21 cellular contexts compared by ENCODE assay signal in the genomic region with DNA sequence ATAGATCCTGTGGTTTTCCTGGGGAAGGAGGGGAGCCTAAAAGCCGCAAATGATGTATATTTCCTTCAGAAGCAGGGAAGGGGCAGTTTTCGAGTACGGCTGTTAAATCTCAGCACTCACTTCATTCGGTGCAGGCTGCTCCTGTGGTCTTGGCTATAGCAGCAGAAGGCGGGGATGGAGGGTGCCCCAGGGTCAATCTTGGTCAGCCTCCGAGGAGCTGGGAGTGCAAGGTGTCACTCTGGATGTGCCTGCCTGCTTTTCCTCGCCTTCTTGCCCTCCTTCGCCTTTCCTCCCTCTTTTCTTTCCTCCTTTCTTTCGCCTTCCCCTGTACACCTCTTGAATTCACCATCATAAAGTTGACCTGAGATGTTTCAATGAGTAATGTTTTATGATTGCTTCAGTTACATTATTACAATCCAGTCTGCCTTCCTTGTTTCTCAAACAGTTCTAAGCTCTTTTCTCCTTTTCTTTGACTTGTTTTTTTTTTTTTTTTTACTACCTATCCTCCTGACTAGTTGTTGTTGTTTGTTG.
"Had no signal": no experiment of that assay in that cellular context is flagged by ENCODE, and none has a peak within 500 bp of the region (broad histone marks: within the 10 kb centered on the region; RNA-seq: fewer than 3 reads in every experiment).

No MANE protein-coding gene starts in this region.

- H3K4me3 Mint-ChIP-seq: activated CD8-positive, alpha-beta memory T cell treated with anti-CD3 and anti-CD28 coated beads, Interleukin-2, amount 10 ng/mL, durations not matched to agents 7 days and 5 days; activated CD8-positive, alpha-beta T cell treated with anti-CD3 and anti-CD28 coated beads for 36 hours; activated naive CD4-positive, alpha-beta T cell treated with anti-CD3 and anti-CD28 coated beads, Interleukin-2, amount 10 ng/mL, durations not matched to agents 7 days and 5 days; immature natural killer cell; nephron progenitor cell had no signal

- H3K4me3 ChIP-seq: cardiac muscle cell, left lung, lung, sigmoid colon, spleen, thyroid gland had no signal

- H3K27ac ChIP-seq: cardiac muscle cell, left lung, parathyroid adenoma, spleen, thyroid gland had no signal

- H3K27ac Mint-ChIP-seq: activated CD8-positive, alpha-beta memory T cell treated with anti-CD3 and anti-CD28 coated beads, Interleukin-2, amount 10 ng/mL, durations not matched to agents 7 days and 5 days; activated CD8-positive, alpha-beta T cell treated with anti-CD3 and anti-CD28 coated beads for 36 hours; activated naive CD4-positive, alpha-beta T cell treated with anti-CD3 and anti-CD28 coated beads, Interleukin-2, amount 10 ng/mL, durations not matched to agents 7 days and 5 days; nephron progenitor cell had no signal

- H3K4me1 ChIP-seq: left lung, parathyroid adenoma, sigmoid colon, spleen, thyroid gland had no signal

- H3K27me3 ChIP-seq: cardiac muscle cell, sigmoid colon, thyroid gland had no signal

- H3K9ac ChIP-seq: parathyroid adenoma had no signal

- DNase-seq: activated CD4-positive, alpha-beta T cell treated with anti-CD3 and anti-CD28 coated beads for 48 hours; activated CD8-positive, alpha-beta memory T cell treated with anti-CD3 and anti-CD28 coated beads, Interleukin-2, amount 10 ng/mL, durations not matched to agents 7 days and 5 days; activated CD8-positive, alpha-beta T cell treated with anti-CD3 and anti-CD28 coated beads for 36 hours; activated effector memory CD4-positive, alpha-beta T cell treated with anti-CD3 and anti-CD28 coated beads, Interleukin-2, amount 50 U/mL, for 16 hours; activated naive CD4-positive, alpha-beta T cell treated with anti-CD3 and anti-CD28 coated beads, Interleukin-2, amount 10 ng/mL, durations not matched to agents 7 days and 5 days; activated T-cell treated with anti-CD3 and anti-CD28 coated beads for 4 hours; dermis blood vessel endothelial cell; effector memory CD4-positive, alpha-beta T cell; foreskin melanocyte; immature natural killer cell; left lung; nephron progenitor cell; sigmoid colon; spleen; stimulated activated CD4-positive, alpha-beta T cell treated with anti-CD3 and anti-CD28 coated beads, Interleukin-4, amount 100 ng/mL, for 1 hour; stimulated activated naive CD4-positive, alpha-beta T cell treated with Interleukin-2 at 50 U/mL for 16 hours; T-helper 2 cell; thyroid gland had no signal

- H3K36me3 ChIP-seq: cardiac muscle cell, left lung, sigmoid colon, thyroid gland had no signal

- H3K9me3 ChIP-seq: thyroid gland had no signal
